ENCODE assay signal across 9 cellular contexts in genomic region chrX:57595381-57595811, GRCh38. TPM values are rescaled to one million over a fixed set of nuclear protein-coding genes. Genes with fewer than 3 reads are reported as not detected.
DNase-seq lines count a peak whose midpoint lies in the region; ATAC-seq and TF ChIP-seq lines count a peak whose summit lies in the region.
"Had no signal": no experiment of that assay in that cellular context is flagged by ENCODE, and none has a peak within 500 bp of the region (broad histone marks: within the 10 kb centered on the region; RNA-seq: fewer than 3 reads in every experiment).

No MANE protein-coding gene starts in this region.

- ATAC-seq in heart left ventricle (peak in 2 of 4 donors; percentile 4 to 20), left ventricle myocardium superior (no peak), thoracic aorta (ENCODE audit: insufficient number of reproducible peaks, low FRiP score, low read depth) (peak; percentile 28), Right ventricle myocardium inferior (no peak)

- no peaks in the 10 kb centered on the region for H3K27me3 ChIP-seq in heart left ventricle
- H3K27me3 ChIP-seq in thoracic aorta (replicated peaks; ENCODE audit: insufficient read depth) = no peaks in the 10 kb centered on the region
- H3K27me3 ChIP-seq: cardiac muscle cell had no signal

- no peaks in the 10 kb centered on the region for H3K27me3 Mint-ChIP-seq in activated T-helper 1 cell treated with anti-CD3 and anti-CD28 coated beads, Interleukin-12 subunit alpha, Interleukin-12 subunit beta, Interleukin-2, Interleukin-4 antibody, amounts not matched to agents 30 ng/mL and 10 ng/mL and 1 ng/mL, durations not matched to agents 14 hours and 24 hours and 36 hours (ENCODE audit: insufficient read depth)
- H3K27me3 Mint-ChIP-seq in immature natural killer cell (ENCODE audit: low read depth in 3 of 3) = peaks cover 0 to 5% (median 4%) of the 10 kb centered on the region in 3 donors

- H3K27ac Mint-ChIP-seq in activated T-helper 1 cell treated with anti-CD3 and anti-CD28 coated beads, Interleukin-12 subunit alpha, Interleukin-12 subunit beta, Interleukin-2, Interleukin-4 antibody, amounts not matched to agents 30 ng/mL and 10 ng/mL and 1 ng/mL, durations not matched to agents 14 hours and 24 hours and 36 hours = peak overlapping the region; percentile 67
- peak overlapping the region in 2 of 6 donors; percentile 0 to 42 for H3K27ac Mint-ChIP-seq in immature natural killer cell

- TF ChIP-seq POLR2A in heart left ventricle (IDR thresholded peaks at IDR 0.05) = no peak

- H3K9me3 Mint-ChIP-seq in activated T-helper 1 cell treated with anti-CD3 and anti-CD28 coated beads, Interleukin-12 subunit alpha, Interleukin-12 subunit beta, Interleukin-2, Interleukin-4 antibody, amounts not matched to agents 30 ng/mL and 10 ng/mL and 1 ng/mL, durations not matched to agents 14 hours and 24 hours and 36 hours = no peaks in the 10 kb centered on the region
- no peaks in the 10 kb centered on the region for H3K9me3 Mint-ChIP-seq in immature natural killer cell

- H3K9me3 ChIP-seq in heart left ventricle (no peaks in the 10 kb centered on the region), thoracic aorta (no peaks in the 10 kb centered on the region)

- H3K4me3 ChIP-seq in heart left ventricle = peak overlapping the region in 8 of 12 donors; percentile 9 to 38 (median 24)
- peak overlapping the region; percentile 52 for H3K4me3 ChIP-seq in thoracic aorta
- H3K4me3 ChIP-seq: cardiac muscle cell had no signal

- H3K4me1 ChIP-seq in heart left ventricle = peaks cover 0 to 46% (median 19%) of the 10 kb centered on the region in 12 donors
- H3K4me1 ChIP-seq in thoracic aorta (ENCODE audit: control insufficient read depth in 1 of 2, low read depth in 2 of 2) = peaks cover 6 to 34% of the 10 kb centered on the region in 2 donors

- intact Hi-C loops in heart left ventricle (cut with DNase I) = loop anchor here in 2 of 10 donors (10.0 kb wide), 1 partner anchor 319 kb away; the partner anchor contains the start of gene ZXDA (in 2 of the 2)
- intact Hi-C loops in left ventricle myocardium superior (cut with micrococcal nuclease) = no loop called here
- intact Hi-C loops in activated T-helper 1 cell treated with anti-CD3 and anti-CD28 coated beads, Interleukin-12 subunit alpha, Interleukin-12 subunit beta, Interleukin-2, Interleukin-4 antibody, amounts not matched to agents 30 ng/mL and 10 ng/mL and 1 ng/mL, durations not matched to agents 14 hours and 24 hours and 36 hours (cut with micrococcal nuclease) = loop anchor here (2.0 kb wide), 1 partner anchor 309 kb away; the partner anchor contains the start of gene FAAH2
- intact Hi-C loops in Right ventricle myocardium inferior (cut with DNase I) = loop anchor here (10.0 kb wide), 1 partner anchor 309 kb away; no protein-coding TSS in a partner anchor

- WGBS in heart left ventricle, 4 donors = 56 to 74% (median 71%) methylated on average over 1 of the region's 1 CpG

- H3K27ac ChIP-seq in heart left ventricle (peak overlapping the region in 9 of 12 donors; percentile 2 to 44 (median 26)), thoracic aorta (peak overlapping the region in 1 of 2 donors; percentile 53)
- H3K27ac ChIP-seq: cardiac muscle cell had no signal

- TF ChIP-seq CTCF in heart left ventricle (IDR thresholded peaks at IDR 0.05) = no peak
- no peak for TF ChIP-seq CTCF in thoracic aorta (IDR thresholded peaks at IDR 0.05)

- peak in 1 of 5 donors; percentile 18 for DNase-seq in heart left ventricle
- DNase-seq in left ventricle myocardium superior = no peak
- no peak for DNase-seq in activated T-helper 1 cell treated with anti-CD3 and anti-CD28 coated beads, Interleukin-12 subunit alpha, Interleukin-12 subunit beta, Interleukin-2, Interleukin-4 antibody, amounts not matched to agents 30 ng/mL and 10 ng/mL and 1 ng/mL, durations not matched to agents 14 hours and 24 hours and 36 hours (ENCODE audit: low spot score)
- peak in 2 of 3 donors; percentile 7 to 22 for DNase-seq in immature natural killer cell
- DNase-seq in thoracic aorta (ENCODE audit: low spot score) = no peak
- DNase-seq in Right ventricle myocardium inferior (ENCODE audit: missing footprints) = no peak
- no peak for DNase-seq in HuH-7 (ENCODE audit: low spot score)
- DNase-seq in 8988T = no peak

- H3K4me3 Mint-ChIP-seq in activated T-helper 1 cell treated with anti-CD3 and anti-CD28 coated beads, Interleukin-12 subunit alpha, Interleukin-12 subunit beta, Interleukin-2, Interleukin-4 antibody, amounts not matched to agents 30 ng/mL and 10 ng/mL and 1 ng/mL, durations not matched to agents 14 hours and 24 hours and 36 hours = peak overlapping the region; percentile 78
- H3K4me3 Mint-ChIP-seq in immature natural killer cell = peak overlapping the region; percentile 5 to 75 (median 57)

- peaks cover 0 to 3% (median 0%) of the 10 kb centered on the region in 9 donors for H3K36me3 ChIP-seq in heart left ventricle
- no peaks in the 10 kb centered on the region for H3K36me3 ChIP-seq in thoracic aorta
- H3K36me3 ChIP-seq: cardiac muscle cell had no signal

- H3K36me3 Mint-ChIP-seq in activated T-helper 1 cell treated with anti-CD3 and anti-CD28 coated beads, Interleukin-12 subunit alpha, Interleukin-12 subunit beta, Interleukin-2, Interleukin-4 antibody, amounts not matched to agents 30 ng/mL and 10 ng/mL and 1 ng/mL, durations not matched to agents 14 hours and 24 hours and 36 hours (ENCODE audit: low read depth) = peaks cover 18% of the 10 kb centered on the region
- no peaks in the 10 kb centered on the region for H3K36me3 Mint-ChIP-seq in immature natural killer cell

- H3K4me1 Mint-ChIP-seq in activated T-helper 1 cell treated with anti-CD3 and anti-CD28 coated beads, Interleukin-12 subunit alpha, Interleukin-12 subunit beta, Interleukin-2, Interleukin-4 antibody, amounts not matched to agents 30 ng/mL and 10 ng/mL and 1 ng/mL, durations not matched to agents 14 hours and 24 hours and 36 hours (ENCODE audit: low read depth) = peaks cover 34% of the 10 kb centered on the region
- peaks cover 41 to 61% of the 10 kb centered on the region in 2 donors for H3K4me1 Mint-ChIP-seq in immature natural killer cell

RNA-seq across cellular contexts. Expression of gene ZXDB, which starts 3.6 kb away (rescaled TPM):
- total RNA-seq in heart left ventricle = 10 to 100 TPM in 1 of 9 donors, 1 to 10 TPM in 8; 3.9 to 11.3 (median 7.1) TPM
- 1 to 10 TPM; 1.4 to 4.0 TPM for polyA plus RNA-seq in heart left ventricle
- 5.4 TPM for total RNA-seq in left ventricle myocardium superior
- total RNA-seq in activated T-helper 1 cell treated with anti-CD3 and anti-CD28 coated beads, Interleukin-12 subunit alpha, Interleukin-12 subunit beta, Interleukin-2, Interleukin-4 antibody, amounts not matched to agents 30 ng/mL and 10 ng/mL and 1 ng/mL, durations not matched to agents 14 hours and 24 hours and 36 hours = 6.3 and 6.4 TPM in 2 replicates
- polyA plus RNA-seq in immature natural killer cell = 1 to 10 TPM; 1.3 to 5.6 (median 3.5) TPM
- 10 to 100 TPM; 16.5 to 17.6 TPM for total RNA-seq in thoracic aorta
- total RNA-seq in Right ventricle myocardium inferior = 5.1 TPM

Comparison
In these comparisons a context has a peak if more than half of its experiments do, and no peak if none do; other contexts are left out.
1. DNase-seq: peak in immature natural killer cell (2 of 3); none in left ventricle myocardium superior (single experiment), activated T-helper 1 cell treated with anti-CD3 and anti-CD28 coated beads, Interleukin-12 subunit alpha, Interleukin-12 subunit beta, Interleukin-2, Interleukin-4 antibody, amounts not matched to agents 30 ng/mL and 10 ng/mL and 1 ng/mL, durations not matched to agents 14 hours and 24 hours and 36 hours (single experiment), thoracic aorta (single experiment), Right ventricle myocardium inferior (single experiment), HuH-7 (single experiment) and 8988T (single experiment).